In the genomic region with DNA sequence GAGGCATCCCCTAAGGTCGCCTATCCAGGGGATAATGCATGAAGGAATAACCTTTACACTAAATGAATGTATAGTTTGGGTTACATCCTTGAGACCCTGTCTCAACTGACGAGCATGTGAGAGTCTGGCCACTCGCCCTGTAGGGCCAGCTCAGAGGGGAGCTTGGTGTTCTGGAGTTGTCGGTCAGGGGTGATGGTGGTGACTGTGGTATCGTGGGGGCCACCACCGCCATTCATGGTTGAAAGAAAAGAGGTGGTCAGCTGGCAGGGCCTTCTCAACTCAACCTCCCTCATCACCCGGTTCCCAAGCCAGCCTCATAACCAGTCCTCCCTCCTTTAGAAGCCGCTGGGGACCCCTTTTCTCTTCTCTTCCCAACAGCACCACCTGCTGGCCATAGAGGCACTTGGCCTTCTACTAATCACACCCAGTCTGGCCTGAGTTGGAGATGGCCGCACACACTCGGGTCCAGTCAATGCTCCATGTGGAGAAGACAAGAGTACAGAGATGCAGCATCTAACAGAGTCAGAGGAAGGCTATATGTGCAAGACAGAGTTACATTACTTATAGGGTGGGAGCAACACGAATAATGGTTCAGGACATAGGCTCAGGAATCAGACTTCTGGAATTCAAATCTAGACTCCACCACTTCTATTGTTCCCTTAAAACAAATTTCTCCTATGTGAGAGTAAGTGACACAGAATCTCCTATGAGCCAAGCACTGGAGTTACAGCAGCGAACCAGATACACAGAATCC, we compare ENCODE assay signal across 10 cellular contexts. TPM values are rescaled to one million over a fixed set of nuclear protein-coding genes. Genes with fewer than 3 reads are reported as not detected.
DNase-seq lines count a peak whose midpoint lies in the region; ATAC-seq, FAIRE-seq and TF ChIP-seq lines count a peak whose summit lies in the region.
"Not testable (repeated sequence)": the region's sequence is repeated elsewhere in the genome, so short reads cannot be mapped to it uniquely, and the experiment has no call there.
"Had no signal": no experiment of that assay in that cellular context is flagged by ENCODE, and none has a peak within 500 bp of the region (broad histone marks: within the 10 kb centered on the region; RNA-seq: fewer than 3 reads in every experiment).

No MANE protein-coding gene starts in this region.

- POLR2A ChIA-PET in GM12878 (lab: Charles Lee) = interaction anchor here (0.9 kb wide), 1 partner anchor 46 kb away, joined by 3 read pairs; no protein-coding TSS in a partner anchor

- H4K20me1 ChIP-seq in DND-41 (ENCODE audit: insufficient read depth, low read length); GM12878 (ENCODE audit: control insufficient read depth, insufficient read depth): not testable (repeated sequence)

- not testable (repeated sequence) for H2AFZ ChIP-seq in DND-41 (ENCODE audit: low read depth, low read length); GM12878 (ENCODE audit: control insufficient read depth, low read depth, low read length)

- in situ Hi-C loops in GM12878 (cut with MboI) = loop anchor here (5.0 to 10.0 kb wide), 2 partner anchors 357 to 574 kb away; no protein-coding TSS in a partner anchor

- TF ChIP-seq CTCF in DND-41 (IDR thresholded peaks at IDR 0.05; ENCODE audit: borderline replicate concordance, extremely low read depth, low read length, poor library complexity, severe bottlenecking) (peak; percentile 62), GM12878 (IDR thresholded peaks at IDR 0.05 in 2 of 3, conservative IDR thresholded peaks at IDR 0.05 in 1 of 3; ENCODE audit: control insufficient read depth in 2 of 3, extremely low read depth in 1 of 3, insufficient read depth in 1 of 3, low read depth in 3 of 3, low read length in 3 of 3) (peak; percentile 15 to 51 (median 45); a peak in 4 of 6 replicates), neural crest cell (conservative IDR thresholded peaks at IDR 0.05) (peak; percentile 62), upper lobe of right lung (IDR thresholded peaks at IDR 0.05) (peak; percentile 51)

- H3K9me3 Mint-ChIP-seq in neural crest cell = not testable (repeated sequence)

- not testable (repeated sequence) for H3K9ac ChIP-seq in DND-41 (ENCODE audit: low read depth, low read length); GM12878 (ENCODE audit: control insufficient read depth, insufficient read depth, low read length)

- BruUV-seq in GM12878 (replicated peaks; lab: Mats Ljungman, UMichigan) = not testable (repeated sequence)

- H3K4me3 Mint-ChIP-seq in neural crest cell = not testable (repeated sequence)

- not testable (repeated sequence) for H3K36me3 ChIP-seq in DND-41 (ENCODE audit: insufficient read depth, low read length); GM12878 (ENCODE audit: control insufficient read depth in 2 of 2, insufficient read depth in 2 of 2, low read length in 1 of 2); upper lobe of right lung

- not testable (repeated sequence) for H3K4me3 ChIP-seq in DND-41 (ENCODE audit: low read depth in 1 of 2, low read length in 2 of 2); GM12878; upper lobe of right lung

- H3K27me3 ChIP-seq in DND-41 (ENCODE audit: insufficient read depth, low read length, poor library complexity) = peaks cover 10% of the 10 kb centered on the region
- not testable (repeated sequence) for H3K27me3 ChIP-seq in GM12878 (replicated peaks in 1 of 2; ENCODE audit: control insufficient read depth in 2 of 2, insufficient read depth in 2 of 2, low read length in 1 of 2); upper lobe of right lung

- ATAC-seq in DND-41 (ENCODE audit: insufficient read depth, low read depth) (peak; percentile 67; the same call in 2 of the 3 replicates), HG02938 (IDR thresholded peaks at IDR 0.05; ENCODE audit: unreplicated experiment) (peak; percentile 55), GM12878 (peak; percentile 90), upper lobe of right lung (peak; percentile 72)

- CTCF ChIA-PET in GM12878 (lab: Yijun Ruan, JAX) = interaction anchor here (0.7 to 5.8 kb wide), 40 partner anchors 8 to 593 kb away, joined by 3 to 69 read pairs (median 4); partner anchors contain the start of gene SMCP

- TF ChIP-seq POLR2A in GM12878 (IDR thresholded peaks at IDR 0.05; ENCODE audit: low read depth, low read length) = not testable (repeated sequence)

- not testable (repeated sequence) for H3K36me3 Mint-ChIP-seq in neural crest cell (ENCODE audit: low read depth)

- H3K79me2 ChIP-seq in DND-41 (ENCODE audit: insufficient read depth, low read length); GM12878 (ENCODE audit: control insufficient read depth, insufficient read depth, low read length): not testable (repeated sequence)

- RAD21 ChIA-PET in GM12878 (lab: Charles Lee; ENCODE audit: unreplicated experiment) = interaction anchor here (0.9 to 2.8 kb wide), 11 partner anchors 9 to 575 kb away, joined by 3 to 10 read pairs (median 5); no protein-coding TSS in a partner anchor

- H3K27me3 Mint-ChIP-seq in neural crest cell (ENCODE audit: low read depth) = peaks cover 33% of the 10 kb centered on the region

- H3K4me1 Mint-ChIP-seq in neural crest cell = not testable (repeated sequence)

- peak; percentile 47 for DNase-seq in DND-41
- DNase-seq in NCI-H460 (ENCODE audit: extremely low read depth, low read depth) = peak; percentile 14
- DNase-seq in GM12878 (ENCODE audit: low read depth, low spot score); upper lobe of right lung: not testable (repeated sequence)
- peak in 23 of 42 donors; percentile 11 to 68 (median 31) for DNase-seq in head of caudate nucleus
- peak; percentile 58 for DNase-seq in neural crest cell (ENCODE audit: low read depth, low spot score)

- WGBS in GM12878 (ENCODE audit: insufficient coverage, insufficient replicate concordance, low lambda C conversion rate, missing lambda C conversion rate) = 19% methylated on average over 11 of the region's 12 CpGs

- H3K27ac Mint-ChIP-seq in neural crest cell (ENCODE audit: unreplicated experiment) = not testable (repeated sequence)

- H3K4me1 ChIP-seq in DND-41 (ENCODE audit: insufficient read depth, low read length); GM12878 (ENCODE audit: control insufficient read depth, insufficient read depth, low read length); upper lobe of right lung: not testable (repeated sequence)

- not testable (repeated sequence) for TF ChIP-seq EP300 in GM12878 (IDR thresholded peaks at IDR 0.05; ENCODE audit: borderline replicate concordance in 1 of 2, control insufficient read depth in 1 of 2, low read depth in 2 of 2, low read length in 2 of 2)

- peak; percentile 39 for TF ChIP-seq RAD21 in GM12878 (IDR thresholded peaks at IDR 0.05; ENCODE audit: insufficient read depth, low read depth, low read length)

- not testable (repeated sequence) for H3K27ac ChIP-seq in DND-41 (ENCODE audit: low read length); GM12878 (ENCODE audit: control insufficient read depth, insufficient read depth); upper lobe of right lung

- peak; percentile 78 for FAIRE-seq in TTC549 (lab: Jason Lieb, UNC)
- FAIRE-seq in GM12878 (lab: Jason Lieb, UNC) = peak; percentile 90

- not testable (repeated sequence) for H3K4me2 ChIP-seq in DND-41 (ENCODE audit: insufficient read depth, low read length); GM12878 (ENCODE audit: control insufficient read depth, insufficient read depth)

- intact Hi-C loops in GM12878 (cut with micrococcal nuclease; ENCODE audit: unreplicated experiment) = loop anchor here (10.0 kb wide), 2 partner anchors 264 to 744 kb away; no protein-coding TSS in a partner anchor
- intact Hi-C loops in head of caudate nucleus (cut with DNase I) = loop anchor here (10.0 kb wide), 2 partner anchors 354 to 574 kb away; partner anchors contain the start of gene SMCP
- intact Hi-C loops in upper lobe of right lung (cut with DNase I) = not testable (repeated sequence)

- SMC1A ChIA-PET in GM12878 (lab: Charles Lee; ENCODE audit: uncharacterized antibody, unreplicated experiment) = interaction anchor here (0.6 to 4.5 kb wide), 21 partner anchors 9 to 577 kb away, joined by 3 to 24 read pairs (median 4); no protein-coding TSS in a partner anchor

- H3K9me3 ChIP-seq in DND-41 (ENCODE audit: insufficient read depth, low read length, severe bottlenecking); GM12878 (replicated peaks; ENCODE audit: control insufficient read depth, insufficient read depth, low read length); upper lobe of right lung: not testable (repeated sequence)

RNA-seq across cellular contexts. Expression of gene PRR9, which starts 11.9 kb away (rescaled TPM):
- not detected in 2 replicates for total RNA-seq in NCI-H460 (2014; rRNA removed; shearing (Covaris generic))
- not detected in 2 replicates for polyA plus RNA-seq in NCI-H460 (2014; cell fraction: nucleus; rRNA removed)
- not detected in 2 replicates for total RNA-seq in GM12878 (2013; cell fraction: nucleolus; rRNA removed)
- total RNA-seq in GM12878 (2014; rRNA removed) (not detected in 2 replicates), GM12878 (2014; rRNA removed; fragmentation: Illumina TruSeq; extraction: Trizol) (not detected in 2 replicates), GM12878 (2021) (not detected in 2 replicates), neural crest cell (not detected in 2 replicates), upper lobe of right lung (not detected)
- not detected for polyA plus RNA-seq in GM12878 (2011; ENCODE audit: low read depth)
- polyA plus RNA-seq in GM12878 (2011; rRNA removed) (not detected in 2 replicates), GM12878 (2014; fragmentation: Illumina TruSeq; extraction: Trizol) (not detected in 2 replicates), GM12878 (2014; fragmentation: Nextera tagmentation; extraction: Ambion mirVana) (not detected), GM12878 (2014; rRNA removed) (not detected in 2 replicates), GM12878 (2016; fragmentation: Nextera tagmentation; extraction: Ambion mirVana) (not detected)
- polyA plus RNA-seq in GM12878 (2011; cell fraction: cytosol; rRNA removed) = not detected in 2 replicates
- polyA plus RNA-seq in GM12878 (2011; cell fraction: nucleus; rRNA removed) = not detected in 2 replicates
- polyA plus RNA-seq in GM12878 (2012) = not detected in 2 replicates
- not detected in 2 replicates for polyA minus RNA-seq in GM12878 (2011; rRNA and poly(A)+ RNA removed)
- not detected in 2 replicates for polyA minus RNA-seq in GM12878 (2011; cell fraction: cytosol; rRNA and poly(A)+ RNA removed)
- polyA minus RNA-seq in GM12878 (2011; cell fraction: nucleus; rRNA and poly(A)+ RNA removed) = not detected in 2 replicates
- total RNA-seq: activated T-helper 1 cell treated with anti-CD3 and anti-CD28 coated beads, Interleukin-12 subunit alpha, Interleukin-12 subunit beta, Interleukin-2, Interleukin-4 antibody, amounts not matched to agents 30 ng/mL and 10 ng/mL and 1 ng/mL, durations not matched to agents 14 hours and 24 hours and 36 hours had no signal

RNA-seq across cellular contexts. Expression of gene LELP1, which starts 26.0 kb away (rescaled TPM):
- total RNA-seq in NCI-H460 (2014; rRNA removed; shearing (Covaris generic)) = not detected in 2 replicates
- not detected in 2 replicates for polyA plus RNA-seq in NCI-H460 (2014; cell fraction: nucleus; rRNA removed)
- total RNA-seq in GM12878 (2013; cell fraction: nucleolus; rRNA removed) = not detected in 2 replicates
- total RNA-seq in GM12878 (2014; rRNA removed) (not detected in 2 replicates), GM12878 (2014; rRNA removed; fragmentation: Illumina TruSeq; extraction: Trizol) (not detected in 2 replicates), GM12878 (2021) (not detected in 2 replicates), neural crest cell (not detected in 2 replicates), upper lobe of right lung (not detected)
- polyA plus RNA-seq in GM12878 (2011; ENCODE audit: low read depth) = not detected
- polyA plus RNA-seq in GM12878 (2011; rRNA removed) (not detected in 2 replicates), GM12878 (2014; fragmentation: Illumina TruSeq; extraction: Trizol) (not detected in 2 replicates), GM12878 (2014; fragmentation: Nextera tagmentation; extraction: Ambion mirVana) (not detected), GM12878 (2014; rRNA removed) (not detected in 2 replicates), GM12878 (2016; fragmentation: Nextera tagmentation; extraction: Ambion mirVana) (not detected)
- polyA plus RNA-seq in GM12878 (2011; cell fraction: cytosol; rRNA removed) = not detected in 2 replicates
- polyA plus RNA-seq in GM12878 (2011; cell fraction: nucleus; rRNA removed) = not detected in 2 replicates
- polyA plus RNA-seq in GM12878 (2012) = not detected in 2 replicates
- not detected in 2 replicates for polyA minus RNA-seq in GM12878 (2011; rRNA and poly(A)+ RNA removed)
- not detected in 2 replicates for polyA minus RNA-seq in GM12878 (2011; cell fraction: cytosol; rRNA and poly(A)+ RNA removed)
- polyA minus RNA-seq in GM12878 (2011; cell fraction: nucleus; rRNA and poly(A)+ RNA removed) = not detected in 2 replicates
- total RNA-seq: activated T-helper 1 cell treated with anti-CD3 and anti-CD28 coated beads, Interleukin-12 subunit alpha, Interleukin-12 subunit beta, Interleukin-2, Interleukin-4 antibody, amounts not matched to agents 30 ng/mL and 10 ng/mL and 1 ng/mL, durations not matched to agents 14 hours and 24 hours and 36 hours; suprapubic skin had no signal

RNA-seq across cellular contexts. Expression of gene LORICRIN, which starts 30.2 kb away (rescaled TPM):
- not detected in 2 replicates for total RNA-seq in NCI-H460 (2014; rRNA removed; shearing (Covaris generic))
- polyA plus RNA-seq in NCI-H460 (2014; cell fraction: nucleus; rRNA removed) = not detected in 2 replicates
- total RNA-seq in GM12878 (2013; cell fraction: nucleolus; rRNA removed) = not detected in 2 replicates
- 0.06 TPM in 1 of 2 replicates, not detected in the other for total RNA-seq in GM12878 (2014; rRNA removed)
- total RNA-seq in GM12878 (2014; rRNA removed; fragmentation: Illumina TruSeq; extraction: Trizol) = not detected in 2 replicates
- total RNA-seq in GM12878 (2021) = not detected in 2 replicates
- not detected for polyA plus RNA-seq in GM12878 (2011; ENCODE audit: low read depth)
- polyA plus RNA-seq in GM12878 (2011; rRNA removed) = not detected in 2 replicates
- 0.07 TPM in 1 of 2 replicates, not detected in the other for polyA plus RNA-seq in GM12878 (2011; cell fraction: cytosol; rRNA removed)
- polyA plus RNA-seq in GM12878 (2011; cell fraction: nucleus; rRNA removed) = 0.25 and 0.39 TPM in 2 replicates
- not detected in 2 replicates for polyA plus RNA-seq in GM12878 (2012)
- not detected in 2 replicates for polyA plus RNA-seq in GM12878 (2014; fragmentation: Illumina TruSeq; extraction: Trizol)
- polyA plus RNA-seq in GM12878 (2014; fragmentation: Nextera tagmentation; extraction: Ambion mirVana) = not detected
- polyA plus RNA-seq in GM12878 (2014; rRNA removed) = 0.37 TPM in 1 of 2 replicates, not detected in the other
- not detected for polyA plus RNA-seq in GM12878 (2016; fragmentation: Nextera tagmentation; extraction: Ambion mirVana)
- polyA minus RNA-seq in GM12878 (2011; rRNA and poly(A)+ RNA removed) = 0.26 TPM in 1 of 2 replicates, not detected in the other
- polyA minus RNA-seq in GM12878 (2011; cell fraction: cytosol; rRNA and poly(A)+ RNA removed) = not detected in 2 replicates
- 0.57 TPM in 1 of 2 replicates, not detected in the other for polyA minus RNA-seq in GM12878 (2011; cell fraction: nucleus; rRNA and poly(A)+ RNA removed)
- total RNA-seq in neural crest cell = not detected in 2 replicates
- total RNA-seq in upper lobe of right lung = not detected
- total RNA-seq: activated T-helper 1 cell treated with anti-CD3 and anti-CD28 coated beads, Interleukin-12 subunit alpha, Interleukin-12 subunit beta, Interleukin-2, Interleukin-4 antibody, amounts not matched to agents 30 ng/mL and 10 ng/mL and 1 ng/mL, durations not matched to agents 14 hours and 24 hours and 36 hours had no signal
